Comparison of ENCODE assay signal across 11 cellular contexts in genomic region chr20:48689388-48689787, GRCh38.
"Had no signal": no experiment of that assay in that cellular context is flagged by ENCODE, and none has a peak within 500 bp of the region (broad histone marks: within the 10 kb centered on the region; RNA-seq: fewer than 3 reads in every experiment).

No MANE protein-coding gene starts in this region.

- H3K27ac ChIP-seq: breast epithelium, foreskin keratinocyte had no signal

- DNase-seq: activated CD8-positive, alpha-beta memory T cell treated with anti-CD3 and anti-CD28 coated beads, Interleukin-2, amount 50 U/mL, for 48 hours; foreskin keratinocyte; head of caudate nucleus; left colon; stimulated activated CD4-positive, alpha-beta T cell treated with anti-CD3 and anti-CD28 coated beads, Interleukin-2, amount 100 ng/mL, for 48 hours; stimulated activated CD8-positive, alpha-beta memory T cell treated with anti-CD3 and anti-CD28 coated beads, Interleukin-4, amount 100 ng/mL, for 48 hours; tibial artery had no signal

- H3K27me3 Mint-ChIP-seq: activated naive CD4-positive, alpha-beta T cell treated with anti-CD3 and anti-CD28 coated beads, Interleukin-2, amount 50 U/mL, for 24 hours had no signal

- H3K27ac Mint-ChIP-seq: activated naive CD4-positive, alpha-beta T cell treated with anti-CD3 and anti-CD28 coated beads, Interleukin-2, amount 50 U/mL, for 24 hours had no signal

- ATAC-seq: foreskin keratinocyte, left colon, SK-N-SH treated with all-trans-retinoic acid at 6 μM for 48 hours had no signal

- H3K4me3 Mint-ChIP-seq: activated naive CD4-positive, alpha-beta T cell treated with anti-CD3 and anti-CD28 coated beads, Interleukin-2, amount 50 U/mL, for 24 hours; nephron had no signal

- H3K9me3 Mint-ChIP-seq: activated naive CD4-positive, alpha-beta T cell treated with anti-CD3 and anti-CD28 coated beads, Interleukin-2, amount 50 U/mL, for 24 hours; nephron had no signal
